Comparison of ENCODE assay signal across 2 cellular contexts in the genomic region with DNA sequence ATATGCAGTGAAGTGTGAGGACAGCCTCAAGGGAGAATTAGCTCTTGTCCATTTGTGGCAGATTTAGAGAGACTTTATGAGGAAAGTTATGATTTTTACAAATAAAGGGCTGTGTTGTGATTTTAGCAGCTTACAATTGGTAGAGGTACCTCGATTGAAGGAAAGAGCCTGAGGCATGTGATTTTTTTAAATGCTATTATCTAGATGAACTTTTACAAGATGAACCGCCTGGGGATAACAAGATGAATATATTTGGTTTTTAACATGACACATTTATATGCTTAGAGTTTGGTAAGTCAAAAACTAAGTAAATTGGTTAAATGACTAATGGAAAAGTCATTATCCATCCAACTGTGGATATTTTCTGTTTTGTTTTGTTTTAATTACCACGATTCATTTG.
TF ChIP-seq lines count a peak whose summit lies in the region.

No MANE protein-coding gene starts in this region.

TF ChIP-seq in HEK293, 187 proteins besides CTCF, POLR2A, EP300 and RAD21:
- TF ChIP-seq ZNF747 (tag by site-specific recombination; IDR thresholded peaks at IDR 0.05) (no peak), ZNF423 (tag by site-specific recombination; IDR thresholded peaks at IDR 0.05) (no peak), ZSCAN16 (tag by site-specific recombination; IDR thresholded peaks at IDR 0.05) (no peak), KLF10 (tag by site-specific recombination; IDR thresholded peaks at IDR 0.05) (no peak)
- TF ChIP-seq, protein P1, sequence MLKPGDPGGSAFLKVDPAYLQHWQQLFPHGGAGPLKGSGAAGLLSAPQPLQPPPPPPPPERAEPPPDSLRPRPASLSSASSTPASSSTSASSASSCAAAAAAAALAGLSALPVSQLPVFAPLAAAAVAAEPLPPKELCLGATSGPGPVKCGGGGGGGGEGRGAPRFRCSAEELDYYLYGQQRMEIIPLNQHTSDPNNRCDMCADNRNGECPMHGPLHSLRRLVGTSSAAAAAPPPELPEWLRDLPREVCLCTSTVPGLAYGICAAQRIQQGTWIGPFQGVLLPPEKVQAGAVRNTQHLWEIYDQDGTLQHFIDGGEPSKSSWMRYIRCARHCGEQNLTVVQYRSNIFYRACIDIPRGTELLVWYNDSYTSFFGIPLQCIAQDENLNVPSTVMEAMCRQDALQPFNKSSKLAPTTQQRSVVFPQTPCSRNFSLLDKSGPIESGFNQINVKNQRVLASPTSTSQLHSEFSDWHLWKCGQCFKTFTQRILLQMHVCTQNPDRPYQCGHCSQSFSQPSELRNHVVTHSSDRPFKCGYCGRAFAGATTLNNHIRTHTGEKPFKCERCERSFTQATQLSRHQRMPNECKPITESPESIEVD (tag by site-specific recombination; IDR thresholded peaks at IDR 0.05), result peak; percentile 72

TF ChIP-seq in GM12878, 131 proteins besides CTCF, POLR2A, EP300 and RAD21:
- TF ChIP-seq ASH2L (IDR thresholded peaks at IDR 0.05; ENCODE audit: borderline replicate concordance, low read depth) (no peak), EZH2 (IDR thresholded peaks at IDR 0.05; ENCODE audit: borderline replicate concordance, control insufficient read depth, low read depth, low read length) (no peak), CHD1 (IDR thresholded peaks at IDR 0.05; ENCODE audit: low read depth, low read length) (no peak), TAF1 (IDR thresholded peaks at IDR 0.05; ENCODE audit: borderline replicate concordance, low read depth, low read length) (no peak), SPI1 (IDR thresholded peaks at IDR 0.05; ENCODE audit: borderline replicate concordance, insufficient read depth, low read depth, low read length) (no peak), MTA2 (IDR thresholded peaks at IDR 0.05; ENCODE audit: low read depth) (no peak), JUND (IDR thresholded peaks at IDR 0.05; ENCODE audit: low read depth, low read length) (no peak), RFX5 (IDR thresholded peaks at IDR 0.05; ENCODE audit: low read depth, low read length) (no peak), TBL1XR1 (IDR thresholded peaks at IDR 0.05; ENCODE audit: low read depth, low read length) (no peak), BRCA1 (IDR thresholded peaks at IDR 0.05; ENCODE audit: low read depth, low read length) (no peak), CEBPB (IDR thresholded peaks at IDR 0.05; ENCODE audit: borderline replicate concordance in 1 of 2, low read depth in 2 of 2, low read length in 2 of 2) (no peak), KDM1A (IDR thresholded peaks at IDR 0.05; ENCODE audit: borderline replicate concordance) (no peak), MEF2A (IDR thresholded peaks at IDR 0.05; ENCODE audit: insufficient read depth, low read depth, low read length) (no peak), SUPT20H (IDR thresholded peaks at IDR 0.05; ENCODE audit: borderline replicate concordance, control insufficient read depth, low read depth, low read length) (no peak)
- TF ChIP-seq, protein P2, sequence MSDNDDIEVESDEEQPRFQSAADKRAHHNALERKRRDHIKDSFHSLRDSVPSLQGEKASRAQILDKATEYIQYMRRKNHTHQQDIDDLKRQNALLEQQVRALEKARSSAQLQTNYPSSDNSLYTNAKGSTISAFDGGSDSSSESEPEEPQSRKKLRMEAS (IDR thresholded peaks at IDR 0.05; ENCODE audit: low read depth, low read length), result no peak
- TF ChIP-seq, protein P3, sequence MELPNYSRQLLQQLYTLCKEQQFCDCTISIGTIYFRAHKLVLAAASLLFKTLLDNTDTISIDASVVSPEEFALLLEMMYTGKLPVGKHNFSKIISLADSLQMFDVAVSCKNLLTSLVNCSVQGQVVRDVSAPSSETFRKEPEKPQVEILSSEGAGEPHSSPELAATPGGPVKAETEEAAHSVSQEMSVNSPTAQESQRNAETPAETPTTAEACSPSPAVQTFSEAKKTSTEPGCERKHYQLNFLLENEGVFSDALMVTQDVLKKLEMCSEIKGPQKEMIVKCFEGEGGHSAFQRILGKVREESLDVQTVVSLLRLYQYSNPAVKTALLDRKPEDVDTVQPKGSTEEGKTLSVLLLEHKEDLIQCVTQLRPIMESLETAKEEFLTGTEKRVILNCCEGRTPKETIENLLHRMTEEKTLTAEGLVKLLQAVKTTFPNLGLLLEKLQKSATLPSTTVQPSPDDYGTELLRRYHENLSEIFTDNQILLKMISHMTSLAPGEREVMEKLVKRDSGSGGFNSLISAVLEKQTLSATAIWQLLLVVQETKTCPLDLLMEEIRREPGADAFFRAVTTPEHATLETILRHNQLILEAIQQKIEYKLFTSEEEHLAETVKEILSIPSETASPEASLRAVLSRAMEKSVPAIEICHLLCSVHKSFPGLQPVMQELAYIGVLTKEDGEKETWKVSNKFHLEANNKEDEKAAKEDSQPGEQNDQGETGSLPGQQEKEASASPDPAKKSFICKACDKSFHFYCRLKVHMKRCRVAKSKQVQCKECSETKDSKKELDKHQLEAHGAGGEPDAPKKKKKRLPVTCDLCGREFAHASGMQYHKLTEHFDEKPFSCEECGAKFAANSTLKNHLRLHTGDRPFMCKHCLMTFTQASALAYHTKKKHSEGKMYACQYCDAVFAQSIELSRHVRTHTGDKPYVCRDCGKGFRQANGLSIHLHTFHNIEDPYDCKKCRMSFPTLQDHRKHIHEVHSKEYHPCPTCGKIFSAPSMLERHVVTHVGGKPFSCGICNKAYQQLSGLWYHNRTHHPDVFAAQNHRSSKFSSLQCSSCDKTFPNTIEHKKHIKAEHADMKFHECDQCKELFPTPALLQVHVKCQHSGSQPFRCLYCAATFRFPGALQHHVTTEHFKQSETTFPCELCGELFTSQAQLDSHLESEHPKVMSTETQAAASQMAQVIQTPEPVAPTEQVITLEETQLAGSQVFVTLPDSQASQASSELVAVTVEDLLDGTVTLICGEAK (IDR thresholded peaks at IDR 0.05; ENCODE audit: borderline replicate concordance), result no peak
- TF ChIP-seq, protein P4, sequence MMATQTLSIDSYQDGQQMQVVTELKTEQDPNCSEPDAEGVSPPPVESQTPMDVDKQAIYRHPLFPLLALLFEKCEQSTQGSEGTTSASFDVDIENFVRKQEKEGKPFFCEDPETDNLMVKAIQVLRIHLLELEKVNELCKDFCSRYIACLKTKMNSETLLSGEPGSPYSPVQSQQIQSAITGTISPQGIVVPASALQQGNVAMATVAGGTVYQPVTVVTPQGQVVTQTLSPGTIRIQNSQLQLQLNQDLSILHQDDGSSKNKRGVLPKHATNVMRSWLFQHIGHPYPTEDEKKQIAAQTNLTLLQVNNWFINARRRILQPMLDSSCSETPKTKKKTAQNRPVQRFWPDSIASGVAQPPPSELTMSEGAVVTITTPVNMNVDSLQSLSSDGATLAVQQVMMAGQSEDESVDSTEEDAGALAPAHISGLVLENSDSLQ (IDR thresholded peaks at IDR 0.05), result no peak
- TF ChIP-seq, protein P5, sequence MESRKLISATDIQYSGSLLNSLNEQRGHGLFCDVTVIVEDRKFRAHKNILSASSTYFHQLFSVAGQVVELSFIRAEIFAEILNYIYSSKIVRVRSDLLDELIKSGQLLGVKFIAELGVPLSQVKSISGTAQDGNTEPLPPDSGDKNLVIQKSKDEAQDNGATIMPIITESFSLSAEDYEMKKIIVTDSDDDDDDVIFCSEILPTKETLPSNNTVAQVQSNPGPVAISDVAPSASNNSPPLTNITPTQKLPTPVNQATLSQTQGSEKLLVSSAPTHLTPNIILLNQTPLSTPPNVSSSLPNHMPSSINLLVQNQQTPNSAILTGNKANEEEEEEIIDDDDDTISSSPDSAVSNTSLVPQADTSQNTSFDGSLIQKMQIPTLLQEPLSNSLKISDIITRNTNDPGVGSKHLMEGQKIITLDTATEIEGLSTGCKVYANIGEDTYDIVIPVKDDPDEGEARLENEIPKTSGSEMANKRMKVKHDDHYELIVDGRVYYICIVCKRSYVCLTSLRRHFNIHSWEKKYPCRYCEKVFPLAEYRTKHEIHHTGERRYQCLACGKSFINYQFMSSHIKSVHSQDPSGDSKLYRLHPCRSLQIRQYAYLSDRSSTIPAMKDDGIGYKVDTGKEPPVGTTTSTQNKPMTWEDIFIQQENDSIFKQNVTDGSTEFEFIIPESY (IDR thresholded peaks at IDR 0.05), result no peak
- TF ChIP-seq, protein P6, sequence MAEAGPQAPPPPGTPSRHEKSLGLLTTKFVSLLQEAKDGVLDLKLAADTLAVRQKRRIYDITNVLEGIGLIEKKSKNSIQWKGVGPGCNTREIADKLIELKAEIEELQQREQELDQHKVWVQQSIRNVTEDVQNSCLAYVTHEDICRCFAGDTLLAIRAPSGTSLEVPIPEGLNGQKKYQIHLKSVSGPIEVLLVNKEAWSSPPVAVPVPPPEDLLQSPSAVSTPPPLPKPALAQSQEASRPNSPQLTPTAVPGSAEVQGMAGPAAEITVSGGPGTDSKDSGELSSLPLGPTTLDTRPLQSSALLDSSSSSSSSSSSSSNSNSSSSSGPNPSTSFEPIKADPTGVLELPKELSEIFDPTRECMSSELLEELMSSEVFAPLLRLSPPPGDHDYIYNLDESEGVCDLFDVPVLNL (IDR thresholded peaks at IDR 0.05; ENCODE audit: low read depth, low read length), result no peak
